In the genomic region with DNA sequence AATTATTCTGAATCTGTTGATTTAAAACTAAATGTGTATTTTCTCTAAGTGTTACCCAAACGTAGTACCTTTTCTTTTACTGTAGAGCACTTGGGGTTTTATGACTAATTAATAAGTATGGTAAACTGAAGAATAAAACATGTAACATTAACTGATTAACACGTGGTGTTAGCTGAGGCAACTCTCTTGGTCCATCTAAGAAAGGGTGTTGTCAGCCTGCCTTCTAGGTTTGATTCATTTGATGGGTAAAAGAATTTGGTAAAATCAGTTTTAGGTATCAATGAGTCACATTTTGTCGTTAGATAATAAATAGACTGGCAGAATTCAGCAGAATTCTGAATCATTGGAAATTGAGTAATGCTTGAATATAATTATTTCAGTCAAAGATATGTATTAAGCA, we compare ENCODE assay signal across 18 cellular contexts.
A peak's percentile ranks its signal among the peaks of the same experiment; 100 is the strongest.
DNase-seq lines count a peak whose midpoint lies in the region; ATAC-seq and TF ChIP-seq lines count a peak whose summit lies in the region.
"Had no signal": no experiment of that assay in that cellular context is flagged by ENCODE, and none has a peak within 500 bp of the region (broad histone marks: within the 10 kb centered on the region; RNA-seq: fewer than 3 reads in every experiment).

No MANE protein-coding gene starts in this region.

- H3K27ac ChIP-seq in mesodermal cell (ENCODE audit: low read depth, low read length, severe bottlenecking) (peak overlapping the region; percentile 43), subcutaneous abdominal adipose tissue (ENCODE audit: low read depth, low read length) (peak overlapping the region; percentile 73)
- H3K27ac ChIP-seq: C4-2B, cardiac muscle cell had no signal

- WGBS in mesodermal cell (ENCODE audit: insufficient coverage in 2 of 2), 2 experiments: 100% methylated on average over 1 of the region's 3 CpGs; no CpG with 5 or more reads in 1 of the 2 experiments

- H3K9ac ChIP-seq in subcutaneous abdominal adipose tissue (ENCODE audit: low read length in 5 of 5): no peak overlapping the region

- no peak overlapping the region for H3K4me3 Mint-ChIP-seq in activated T-cell treated with anti-CD3 and anti-CD28 coated beads, Interleukin-2, amount 50 U/mL, for 4 hours
- H3K4me3 Mint-ChIP-seq in brain: no peak overlapping the region
- H3K4me3 Mint-ChIP-seq: activated B cell treated with CpG ODN at 0.5 μM for 24 hours, mesothelial cell of epicardium had no signal

- H3K27me3 ChIP-seq in subcutaneous abdominal adipose tissue (ENCODE audit: control insufficient read depth in 5 of 5, insufficient read depth in 4 of 5, low read length in 5 of 5): no peaks in the 10 kb centered on the region
- H3K27me3 ChIP-seq: adrenal gland, cardiac muscle cell had no signal

- H3K27ac Mint-ChIP-seq in brain: peak overlapping the region in 3 of 5 experiments; percentile 67 to 86 (median 82)
- H3K27ac Mint-ChIP-seq: activated B cell treated with CpG ODN at 0.5 μM for 24 hours, mesothelial cell of epicardium had no signal

- H3K36me3 Mint-ChIP-seq in activated T-cell treated with anti-CD3 and anti-CD28 coated beads, Interleukin-2, amount 50 U/mL, for 4 hours (ENCODE audit: insufficient read depth): no peaks in the 10 kb centered on the region
- no peaks in the 10 kb centered on the region for H3K36me3 Mint-ChIP-seq in brain
- H3K36me3 Mint-ChIP-seq: mesothelial cell of epicardium had no signal

- no peak overlapping the region for H3K4me3 ChIP-seq in mesodermal cell (ENCODE audit: extremely low read depth, insufficient read depth, low read length, poor library complexity, severe bottlenecking)
- no peak overlapping the region for H3K4me3 ChIP-seq in subcutaneous abdominal adipose tissue (ENCODE audit: low read depth in 1 of 5, low read length in 5 of 5)
- H3K4me3 ChIP-seq: adrenal gland, cardiac muscle cell had no signal

- H3K4me1 ChIP-seq in mesodermal cell (ENCODE audit: control insufficient read depth, insufficient read depth, low read length, poor library complexity, severe bottlenecking): peaks cover 78% of the 10 kb centered on the region
- H3K4me1 ChIP-seq in subcutaneous abdominal adipose tissue (ENCODE audit: control insufficient read depth in 5 of 5, insufficient read depth in 5 of 5, low read length in 5 of 5): peaks cover 21 to 93% (median 91%) of the 10 kb centered on the region in 5 donors

- H3K27me3 Mint-ChIP-seq in activated T-cell treated with anti-CD3 and anti-CD28 coated beads, Interleukin-2, amount 50 U/mL, for 4 hours (ENCODE audit: low read depth): no peaks in the 10 kb centered on the region
- no peaks in the 10 kb centered on the region for H3K27me3 Mint-ChIP-seq in brain
- H3K27me3 Mint-ChIP-seq: activated B cell treated with CpG ODN at 0.5 μM for 24 hours had no signal

- peak; percentile 81 to 83 for ATAC-seq in activated T-cell treated with anti-CD3 and anti-CD28 coated beads, Interleukin-2, amount 50 U/mL, for 4 hours
- ATAC-seq in GM21786 (IDR thresholded peaks at IDR 0.05; ENCODE audit: unreplicated experiment): no peak

- TF ChIP-seq CTCF in brain (conservative IDR thresholded peaks at IDR 0.05): no peak

- no peaks in the 10 kb centered on the region for H3K9me3 ChIP-seq in mesodermal cell (ENCODE audit: control insufficient read depth, low read length)
- no peaks in the 10 kb centered on the region for H3K9me3 ChIP-seq in subcutaneous abdominal adipose tissue (ENCODE audit: control insufficient read depth in 5 of 5, low read length in 5 of 5)
- H3K9me3 ChIP-seq: adrenal gland had no signal

- H3K4me1 Mint-ChIP-seq in activated T-cell treated with anti-CD3 and anti-CD28 coated beads, Interleukin-2, amount 50 U/mL, for 4 hours (ENCODE audit: low read depth): peaks cover 46% of the 10 kb centered on the region
- peaks cover 49% of the 10 kb centered on the region for H3K4me1 Mint-ChIP-seq in brain

- H3K9me3 Mint-ChIP-seq in activated T-cell treated with anti-CD3 and anti-CD28 coated beads, Interleukin-2, amount 50 U/mL, for 4 hours: no peaks in the 10 kb centered on the region
- H3K9me3 Mint-ChIP-seq in brain: no peaks in the 10 kb centered on the region
- H3K9me3 Mint-ChIP-seq: activated B cell treated with CpG ODN at 0.5 μM for 24 hours, mesothelial cell of epicardium had no signal

- DNase-seq in activated T-cell treated with anti-CD3 and anti-CD28 coated beads, Interleukin-2, amount 50 U/mL, for 4 hours: no peak
- DNase-seq in activated T-cell treated with anti-CD3 and anti-CD28 coated beads for 4 hours (no peak), islet precursor cell (no peak), H4 (ENCODE audit: low spot score) (no peak)
- DNase-seq: activated B cell treated with CpG ODN at 0.5 μM for 24 hours; activated effector memory CD4-positive, alpha-beta T cell treated with Interleukin-2 at 50 U/mL for 16 hours; adrenal gland; foreskin melanocyte; NCI-H1436; NCI-H526 treated with DMSO at 0.1 percent for 48 hours; T1000 had no signal

- H3K36me3 ChIP-seq in mesodermal cell (ENCODE audit: control insufficient read depth, insufficient read depth, low read length): no peaks in the 10 kb centered on the region
- no peaks in the 10 kb centered on the region for H3K36me3 ChIP-seq in subcutaneous abdominal adipose tissue (ENCODE audit: control insufficient read depth in 5 of 5, insufficient read depth in 5 of 5, low read length in 5 of 5)
- H3K36me3 ChIP-seq: adrenal gland, cardiac muscle cell had no signal
